ENCODE assay signal across 12 cellular contexts in genomic region chr5:159459951-159460538, GRCh38.
A peak's percentile ranks its signal among the peaks of the same experiment; 100 is the strongest.
DNase-seq lines count a peak whose midpoint lies in the region; ATAC-seq and TF ChIP-seq lines count a peak whose summit lies in the region.
"Had no signal": no experiment of that assay in that cellular context is flagged by ENCODE, and none has a peak within 500 bp of the region (broad histone marks: within the 10 kb centered on the region; RNA-seq: fewer than 3 reads in every experiment).

No MANE protein-coding gene starts in this region.

- peak; percentile 42 for DNase-seq in right atrium auricular region (ENCODE audit: low spot score)
- no peak for DNase-seq in left ventricle myocardium inferior
- peak; percentile 36 to 47 for DNase-seq in Kasumi-1 (lab: John Stamatoyannopoulos, UW)
- DNase-seq in astrocyte of the spinal cord (ENCODE audit: low read depth, low spot score) = peak; percentile 79
- DNase-seq in upper lobe of right lung = no peak
- no peak for DNase-seq in activated CD8-positive, alpha-beta memory T cell treated with anti-CD3 and anti-CD28 coated beads, Interleukin-2, amount 10 ng/mL, durations not matched to agents 7 days and 5 days
- DNase-seq in transverse colon = no peak
- DNase-seq in kidney glomerular epithelial cell (lab: John Stamatoyannopoulos, UW) = no peak
- DNase-seq: COR-L47; effector CD4-positive, alpha-beta T cell; small intestine had no signal

- H3K36me3 ChIP-seq in right atrium auricular region (no peaks in the 10 kb centered on the region), left ventricle myocardium inferior (no peaks in the 10 kb centered on the region), upper lobe of right lung (no peaks in the 10 kb centered on the region), transverse colon (no peaks in the 10 kb centered on the region)
- H3K36me3 ChIP-seq: thoracic aorta had no signal

- H3K4me3 Mint-ChIP-seq in activated CD8-positive, alpha-beta memory T cell treated with anti-CD3 and anti-CD28 coated beads, Interleukin-2, amount 10 ng/mL, durations not matched to agents 7 days and 5 days = no peak overlapping the region

- H3K27me3 ChIP-seq in right atrium auricular region (no peaks in the 10 kb centered on the region), left ventricle myocardium inferior (ENCODE audit: low read depth) (no peaks in the 10 kb centered on the region), upper lobe of right lung (no peaks in the 10 kb centered on the region), transverse colon (no peaks in the 10 kb centered on the region)

- H3K9me3 ChIP-seq in right atrium auricular region = no peaks in the 10 kb centered on the region
- no peaks in the 10 kb centered on the region for H3K9me3 ChIP-seq in left ventricle myocardium inferior (replicated peaks)
- H3K9me3 ChIP-seq in upper lobe of right lung = no peaks in the 10 kb centered on the region
- no peaks in the 10 kb centered on the region for H3K9me3 ChIP-seq in transverse colon
- H3K9me3 ChIP-seq: thoracic aorta had no signal

- H3K4me3 ChIP-seq in right atrium auricular region = no peak overlapping the region
- no peak overlapping the region for H3K4me3 ChIP-seq in left ventricle myocardium inferior
- no peak overlapping the region for H3K4me3 ChIP-seq in astrocyte of the spinal cord (ENCODE audit: low read depth, low read length)
- H3K4me3 ChIP-seq in upper lobe of right lung = no peak overlapping the region
- no peak overlapping the region for H3K4me3 ChIP-seq in transverse colon
- H3K4me3 ChIP-seq: thoracic aorta had no signal

- WGBS in transverse colon (ENCODE audit: low coverage in 1 of 2), 2 donors = 51 to 56% methylated on average over 3 of the region's 3 CpGs

- H3K4me1 Mint-ChIP-seq in activated CD8-positive, alpha-beta memory T cell treated with anti-CD3 and anti-CD28 coated beads, Interleukin-2, amount 10 ng/mL, durations not matched to agents 7 days and 5 days = peaks cover 40% of the 10 kb centered on the region

- no peak overlapping the region for H3K27ac Mint-ChIP-seq in activated CD8-positive, alpha-beta memory T cell treated with anti-CD3 and anti-CD28 coated beads, Interleukin-2, amount 10 ng/mL, durations not matched to agents 7 days and 5 days

- ATAC-seq in upper lobe of right lung = peak; percentile 61
- no peak for ATAC-seq in activated CD8-positive, alpha-beta memory T cell treated with anti-CD3 and anti-CD28 coated beads, Interleukin-2, amount 10 ng/mL, durations not matched to agents 7 days and 5 days

- H3K9me3 Mint-ChIP-seq in activated CD8-positive, alpha-beta memory T cell treated with anti-CD3 and anti-CD28 coated beads, Interleukin-2, amount 10 ng/mL, durations not matched to agents 7 days and 5 days (ENCODE audit: low read depth) = no peaks in the 10 kb centered on the region

- no peak for TF ChIP-seq CTCF in right atrium auricular region (IDR thresholded peaks at IDR 0.05)
- no peak for TF ChIP-seq CTCF in left ventricle myocardium inferior (IDR thresholded peaks at IDR 0.05; ENCODE audit: borderline replicate concordance)
- TF ChIP-seq CTCF in astrocyte of the spinal cord (IDR thresholded peaks at IDR 0.05; ENCODE audit: low read depth, low read length) = no peak
- TF ChIP-seq CTCF in upper lobe of right lung (IDR thresholded peaks at IDR 0.05) = no peak
- TF ChIP-seq CTCF in transverse colon (IDR thresholded peaks at IDR 0.05) = no peak

- no peak for TF ChIP-seq POLR2A in transverse colon (IDR thresholded peaks at IDR 0.05)

- H3K4me1 ChIP-seq in right atrium auricular region (no peaks in the 10 kb centered on the region), left ventricle myocardium inferior (no peaks in the 10 kb centered on the region), upper lobe of right lung (no peaks in the 10 kb centered on the region), transverse colon (peaks cover 0 to 3% (median 0%) of the 10 kb centered on the region in 4 donors)

- intact Hi-C loops in left ventricle myocardium inferior (cut with micrococcal nuclease) = no loop called here
- intact Hi-C loops in upper lobe of right lung (cut with DNase I) = no loop called here
- intact Hi-C loops in transverse colon (cut with DNase I; ENCODE audit: low total_unique reads) = no loop called here

- CTCF ChIA-PET in activated CD8-positive, alpha-beta memory T cell treated with anti-CD3 and anti-CD28 coated beads, Interleukin-2, amount 10 ng/mL, durations not matched to agents 7 days and 5 days (lab: Charles Lee) = no interaction called here

- peaks cover 67% of the 10 kb centered on the region for H3K27me3 Mint-ChIP-seq in activated CD8-positive, alpha-beta memory T cell treated with anti-CD3 and anti-CD28 coated beads, Interleukin-2, amount 10 ng/mL, durations not matched to agents 7 days and 5 days

- H3K27ac ChIP-seq in right atrium auricular region (no peak overlapping the region), left ventricle myocardium inferior (replicated peaks) (no peak overlapping the region), upper lobe of right lung (no peak overlapping the region), transverse colon (no peak overlapping the region)
- H3K27ac ChIP-seq: thoracic aorta had no signal

- TF ChIP-seq EP300 in transverse colon (IDR thresholded peaks at IDR 0.05; ENCODE audit: low read depth) = no peak

- no peaks in the 10 kb centered on the region for H3K36me3 Mint-ChIP-seq in activated CD8-positive, alpha-beta memory T cell treated with anti-CD3 and anti-CD28 coated beads, Interleukin-2, amount 10 ng/mL, durations not matched to agents 7 days and 5 days

- in situ Hi-C loops in astrocyte of the spinal cord (cut with HindIII; ENCODE audit: low sequenced_read_pairs) (no loop called here), transverse colon (cut with MboI; ENCODE audit: low pct_ligation_motif_present in 1 of 4, low pct_unique_long_range_greater_than_20kb in 1 of 4, low sequenced_read_pairs in 3 of 4) (no loop called here)

Comparison
In these comparisons a context has a peak if more than half of its experiments do, and no peak if none do; other contexts are left out.
1. DNase-seq: peak in right atrium auricular region (single experiment), Kasumi-1 (2 of 2) and astrocyte of the spinal cord (single experiment); none in left ventricle myocardium inferior (single experiment), upper lobe of right lung (single experiment), activated CD8-positive, alpha-beta memory T cell treated with anti-CD3 and anti-CD28 coated beads, Interleukin-2, amount 10 ng/mL, durations not matched to agents 7 days and 5 days (single experiment), transverse colon (single experiment) and kidney glomerular epithelial cell (single experiment).